8 cellular contexts compared by ENCODE assay signal in the genomic region with DNA sequence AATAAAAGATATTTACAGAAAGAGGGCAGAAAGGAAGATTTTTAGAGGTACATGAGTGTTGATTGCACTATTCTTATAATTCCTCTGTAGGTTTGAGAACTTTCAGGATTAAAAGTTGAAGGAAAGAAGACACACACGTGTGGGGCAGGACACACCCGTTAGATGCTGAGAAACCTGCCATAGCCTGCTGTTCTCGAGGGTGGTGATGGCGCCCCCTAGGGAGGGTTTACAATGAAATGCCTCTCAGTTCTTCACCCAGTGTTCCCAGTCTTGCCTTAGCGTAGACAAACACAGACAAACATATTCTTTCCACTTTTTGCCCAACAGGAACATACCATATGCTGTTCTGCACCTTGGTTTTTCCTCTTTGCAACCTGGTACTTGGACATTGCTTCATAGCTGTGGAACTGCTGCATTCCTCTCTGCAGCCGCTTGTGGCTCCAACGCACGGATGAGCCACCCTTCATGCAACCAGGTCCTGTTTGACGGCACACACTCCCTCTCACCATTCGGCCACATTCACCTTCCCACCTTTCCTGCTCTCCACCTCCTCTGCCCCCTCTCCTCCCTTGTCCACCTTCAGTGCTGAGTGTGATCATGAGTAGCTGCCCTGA. TPM values are rescaled to one million over a fixed set of nuclear protein-coding genes. Genes with fewer than 3 reads are reported as not detected.
DNase-seq lines count a peak whose midpoint lies in the region; ATAC-seq and TF ChIP-seq lines count a peak whose summit lies in the region.

No MANE protein-coding gene starts in this region.

- peak; percentile 51 for DNase-seq in Ammon's horn (ENCODE audit: low spot score)
- peak; percentile 48 to 52 for DNase-seq in activated T-cell treated with anti-CD3 and anti-CD28 coated beads, Interleukin-2, amount 50 U/mL, for 48 hours
- DNase-seq in lower lobe of right lung: no peak
- DNase-seq in ecto neural progenitor cell (ENCODE audit: low spot score): no peak
- no peak for DNase-seq in NCI-H2107 treated with DMSO at 0.1 percent for 48 hours (lab: John Stamatoyannopoulos, UW; ENCODE audit: unreplicated experiment)
- DNase-seq in lower leg skin (ENCODE audit: low spot score in 2 of 2): no peak

- H3K27ac ChIP-seq in HEK293 (ENCODE audit: extremely low read depth, low read depth, low read length) (no peak overlapping the region), lower lobe of right lung (no peak overlapping the region)

- no peak for TF ChIP-seq POLR2A in lower leg skin (IDR thresholded peaks at IDR 0.05)

- H3K4me3 ChIP-seq in HEK293 (ENCODE audit: low read depth, low read length) (no peak overlapping the region), lower lobe of right lung (no peak overlapping the region), lower leg skin (ENCODE audit: low read depth, poor library complexity, severe bottlenecking) (no peak overlapping the region)

- peaks cover 6% of the 10 kb centered on the region for H3K27me3 ChIP-seq in lower lobe of right lung (ENCODE audit: low read depth)

- H3K4me1 ChIP-seq in HEK293 (ENCODE audit: control insufficient read depth, insufficient read depth, low read length) (no peaks in the 10 kb centered on the region), lower lobe of right lung (no peaks in the 10 kb centered on the region)

- TF ChIP-seq CTCF in HEK293 (tag by site-specific recombination; IDR thresholded peaks at IDR 0.05): no peak
- TF ChIP-seq CTCF in lower lobe of right lung (IDR thresholded peaks at IDR 0.05): peak; percentile 27
- TF ChIP-seq CTCF in lower leg skin (IDR thresholded peaks at IDR 0.05): no peak

- 74 to 76% methylated on average over 10 of the region's 10 CpGs for WGBS in lower leg skin, 2 donors

- H3K36me3 ChIP-seq in HEK293 (ENCODE audit: control insufficient read depth in 2 of 2, insufficient read depth in 1 of 2, low read length in 2 of 2): no peaks in the 10 kb centered on the region
- H3K36me3 ChIP-seq in lower lobe of right lung: no peaks in the 10 kb centered on the region

- POLR2A ChIA-PET in HEK293 (lab: Yijun Ruan, JAX): no interaction called here

- ATAC-seq in lower lobe of right lung: no peak
- no peak for ATAC-seq in HG02759 (IDR thresholded peaks at IDR 0.05; ENCODE audit: unreplicated experiment)

- CTCF ChIA-PET in HEK293 (lab: Yijun Ruan, JAX): interaction anchor here (0.6 to 1.7 kb wide), 17 partner anchors 15 to 1410 kb away, joined by 3 to 5 read pairs (median 3); no protein-coding TSS in a partner anchor

- H3K9me3 ChIP-seq in HEK293 (ENCODE audit: control insufficient read depth, insufficient read depth, low read depth, low read length) (no peaks in the 10 kb centered on the region), lower lobe of right lung (no peaks in the 10 kb centered on the region)

- intact Hi-C loops in lower lobe of right lung (cut with DNase I) (no loop called here), lower leg skin (cut with DNase I; ENCODE audit: low total_unique reads) (no loop called here)

TF ChIP-seq in HEK293, 187 proteins besides CTCF, POLR2A, EP300 and RAD21:
- 0 out of 2 replicates have a peak, but pooled peaks have one; percentile 15 for TF ChIP-seq ZNF580 (tag by site-specific recombination; IDR thresholded peaks at IDR 0.05)
- TF ChIP-seq, protein P1, sequence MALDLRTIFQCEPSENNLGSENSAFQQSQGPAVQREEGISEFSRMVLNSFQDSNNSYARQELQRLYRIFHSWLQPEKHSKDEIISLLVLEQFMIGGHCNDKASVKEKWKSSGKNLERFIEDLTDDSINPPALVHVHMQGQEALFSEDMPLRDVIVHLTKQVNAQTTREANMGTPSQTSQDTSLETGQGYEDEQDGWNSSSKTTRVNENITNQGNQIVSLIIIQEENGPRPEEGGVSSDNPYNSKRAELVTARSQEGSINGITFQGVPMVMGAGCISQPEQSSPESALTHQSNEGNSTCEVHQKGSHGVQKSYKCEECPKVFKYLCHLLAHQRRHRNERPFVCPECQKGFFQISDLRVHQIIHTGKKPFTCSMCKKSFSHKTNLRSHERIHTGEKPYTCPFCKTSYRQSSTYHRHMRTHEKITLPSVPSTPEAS (tag by site-specific recombination; IDR thresholded peaks at IDR 0.05): no peak

RNA-seq across cellular contexts. Expression of gene HSPA12A, which starts 23.3 kb away (rescaled TPM):
- total RNA-seq in lower lobe of right lung (8.8 TPM), lower leg skin (1 to 10 TPM; 6.4 to 9.9 (median 9.5) TPM)

Comparison
In these comparisons a context has a peak if more than half of its experiments do, and no peak if none do; other contexts are left out.
1. DNase-seq: peak in Ammon's horn (single experiment) and activated T-cell treated with anti-CD3 and anti-CD28 coated beads, Interleukin-2, amount 50 U/mL, for 48 hours (2 of 2); none in lower lobe of right lung (single experiment), ecto neural progenitor cell (single experiment), NCI-H2107 treated with DMSO at 0.1 percent for 48 hours (single experiment) and lower leg skin (0 of 2).